23 cellular contexts compared by ENCODE assay signal in genomic region chr6:63516186-63516944, GRCh38. TPM values are rescaled to one million over a fixed set of nuclear protein-coding genes. Genes with fewer than 3 reads are reported as not detected.
DNase-seq lines count a peak whose midpoint lies in the region; ATAC-seq, FAIRE-seq and TF ChIP-seq lines count a peak whose summit lies in the region.
"Had no signal": no experiment of that assay in that cellular context is flagged by ENCODE, and none has a peak within 500 bp of the region (broad histone marks: within the 10 kb centered on the region; RNA-seq: fewer than 3 reads in every experiment).

No MANE protein-coding gene starts in this region.

- H3K27me3 ChIP-seq in astrocyte (ENCODE audit: insufficient read depth, low read length), result no peaks in the 10 kb centered on the region
- no peaks in the 10 kb centered on the region for H3K27me3 ChIP-seq in hepatocyte
- no peaks in the 10 kb centered on the region for H3K27me3 ChIP-seq in prostate gland (replicated peaks; ENCODE audit: insufficient read depth)
- no peaks in the 10 kb centered on the region for H3K27me3 ChIP-seq in neuronal stem cell (ENCODE audit: control insufficient read depth in 3 of 3, insufficient read depth in 3 of 3, low read depth in 1 of 3, low read length in 3 of 3)
- H3K27me3 ChIP-seq: neutrophil, SJSA1 had no signal

- intact Hi-C loops in prostate gland (cut with DNase I) (loop anchor here (10.0 kb wide), 1 partner anchor 48 kb away; no protein-coding TSS in a partner anchor), Right ventricle myocardium superior (cut with DNase I) (no loop called here)

- H4K20me1 ChIP-seq in astrocyte (ENCODE audit: insufficient read depth, low read length) (no peaks in the 10 kb centered on the region), hepatocyte (ENCODE audit: insufficient read depth, poor library complexity, severe bottlenecking) (no peaks in the 10 kb centered on the region)

- no peak overlapping the region for H2AFZ ChIP-seq in astrocyte (ENCODE audit: low read depth, low read length)
- H2AFZ ChIP-seq in hepatocyte, result no peak overlapping the region
- no peak overlapping the region for H2AFZ ChIP-seq in neuronal stem cell (ENCODE audit: low read length)

- H3K4me1 Mint-ChIP-seq in astrocyte (ENCODE audit: low read depth, unreplicated experiment), result no peaks in the 10 kb centered on the region
- H3K4me1 Mint-ChIP-seq: activated naive CD4-positive, alpha-beta T cell treated with anti-CD3 and anti-CD28 coated beads, Interleukin-2, amount 50 U/mL, for 24 hours had no signal

- H3K4me3 Mint-ChIP-seq in astrocyte (ENCODE audit: unreplicated experiment), result no peak overlapping the region
- H3K4me3 Mint-ChIP-seq: activated naive CD4-positive, alpha-beta T cell treated with anti-CD3 and anti-CD28 coated beads, Interleukin-2, amount 50 U/mL, for 24 hours; activated T-cell treated with anti-CD3 and anti-CD28 coated beads, Interleukin-2, amount 50 U/mL, for 24 hours had no signal

- H3K4me1 ChIP-seq in astrocyte (ENCODE audit: insufficient read depth, low read length), result no peaks in the 10 kb centered on the region
- H3K4me1 ChIP-seq in hepatocyte (ENCODE audit: insufficient read depth), result peaks cover 4% of the 10 kb centered on the region
- H3K4me1 ChIP-seq in prostate gland (replicated peaks), result no peaks in the 10 kb centered on the region
- no peaks in the 10 kb centered on the region for H3K4me1 ChIP-seq in neuronal stem cell (ENCODE audit: control insufficient read depth in 2 of 2, insufficient read depth in 1 of 2, low read depth in 1 of 2, low read length in 2 of 2)
- H3K4me1 ChIP-seq: SJSA1 had no signal

- no peak for ATAC-seq in HG03196 (IDR thresholded peaks at IDR 0.05; ENCODE audit: unreplicated experiment)
- ATAC-seq in Right ventricle myocardium superior (ENCODE audit: poor library complexity), result no peak
- ATAC-seq: sciatic nerve had no signal

- H3K14ac ChIP-seq in neuronal stem cell (ENCODE audit: low read length), result no peak overlapping the region

- no peak overlapping the region for H2BK15ac ChIP-seq in neuronal stem cell (ENCODE audit: low read length)

- H3K4me2 ChIP-seq in astrocyte (ENCODE audit: low read length) (no peak overlapping the region), hepatocyte (peak overlapping the region; percentile 36), neuronal stem cell (ENCODE audit: insufficient read depth, low read length, poor library complexity, severe bottlenecking) (no peak overlapping the region)

- DNase-seq in GM19239 (ENCODE audit: insufficient read length, low spot score), result no peak
- DNase-seq in astrocyte (ENCODE audit: low read depth), result peak; percentile 6
- DNase-seq in hepatocyte (ENCODE audit: low spot score), result no peak
- DNase-seq in prostate gland (ENCODE audit: low spot score), result peak; percentile 13
- DNase-seq in neuronal stem cell (ENCODE audit: low spot score), result no peak
- no peak for DNase-seq in NCI-H1436 (lab: John Stamatoyannopoulos, UW)
- no peak for DNase-seq in Right ventricle myocardium superior
- DNase-seq: activated T-cell treated with anti-CD3 and anti-CD28 coated beads, Interleukin-2, amount 50 U/mL, for 24 hours; effector CD8-positive, alpha-beta T cell; foreskin melanocyte; GF-D8; mesendoderm; NCI-H187 treated with DMSO at 0.1 percent for 48 hours; NCI-H510A; stimulated activated CD4-positive, alpha-beta T cell treated with anti-CD3 and anti-CD28 coated beads, Interleukin-2, amount 100 ng/mL, for 24 hours; substantia nigra had no signal

- no peaks in the 10 kb centered on the region for H3K36me3 ChIP-seq in astrocyte (ENCODE audit: insufficient read depth, low read length)
- H3K36me3 ChIP-seq in hepatocyte (replicated peaks; ENCODE audit: insufficient read depth, low read depth), result no peaks in the 10 kb centered on the region
- no peaks in the 10 kb centered on the region for H3K36me3 ChIP-seq in prostate gland
- no peaks in the 10 kb centered on the region for H3K36me3 ChIP-seq in neuronal stem cell (replicated peaks in 1 of 2; ENCODE audit: control insufficient read depth in 2 of 2, insufficient read depth in 2 of 2, low read length in 2 of 2)
- H3K36me3 ChIP-seq: neutrophil, SJSA1 had no signal

- no peak overlapping the region for H3K18ac ChIP-seq in neuronal stem cell (ENCODE audit: low read length)

- H3K9ac ChIP-seq in astrocyte (ENCODE audit: low read length) (no peak overlapping the region), neuronal stem cell (ENCODE audit: low read depth, low read length, poor library complexity) (no peak overlapping the region)

- H2BK12ac ChIP-seq in neuronal stem cell (ENCODE audit: low read length), result no peak overlapping the region

- H3K9me3 ChIP-seq in astrocyte (ENCODE audit: insufficient read depth, low read depth, low read length) (no peaks in the 10 kb centered on the region), hepatocyte (ENCODE audit: low read depth) (no peaks in the 10 kb centered on the region), prostate gland (no peaks in the 10 kb centered on the region), neuronal stem cell (replicated peaks in 1 of 2; ENCODE audit: control insufficient read depth in 2 of 2, insufficient read depth in 1 of 2, low read depth in 1 of 2, low read length in 2 of 2) (no peaks in the 10 kb centered on the region)
- H3K9me3 ChIP-seq: neutrophil, SJSA1 had no signal

- H3K23ac ChIP-seq in neuronal stem cell (ENCODE audit: low read depth, low read length, poor library complexity), result no peak overlapping the region

- H3K27ac Mint-ChIP-seq in astrocyte (ENCODE audit: unreplicated experiment), result no peak overlapping the region
- H3K27ac Mint-ChIP-seq: activated naive CD4-positive, alpha-beta T cell treated with anti-CD3 and anti-CD28 coated beads, Interleukin-2, amount 50 U/mL, for 24 hours; activated T-cell treated with anti-CD3 and anti-CD28 coated beads, Interleukin-2, amount 50 U/mL, for 24 hours had no signal

- 65% methylated on average over 2 of the region's 2 CpGs for WGBS in hepatocyte (ENCODE audit: low lambda C conversion rate, missing lambda C conversion rate)
- WGBS in prostate gland, result 52% methylated on average over 2 of the region's 2 CpGs
- no CpG with 5 or more reads among the region's 2 CpGs for WGBS in neuronal stem cell (ENCODE audit: extremely low coverage in 2 of 2, insufficient read length in 2 of 2, insufficient replicate concordance in 1 of 2), 2 donors

- H4K91ac ChIP-seq in neuronal stem cell (ENCODE audit: low read depth, low read length, poor library complexity), result no peak overlapping the region

- no peaks in the 10 kb centered on the region for H3K27me3 Mint-ChIP-seq in astrocyte (ENCODE audit: low read depth, unreplicated experiment)
- H3K27me3 Mint-ChIP-seq: activated naive CD4-positive, alpha-beta T cell treated with anti-CD3 and anti-CD28 coated beads, Interleukin-2, amount 50 U/mL, for 24 hours had no signal

- FAIRE-seq in GM19239 (lab: Jason Lieb, UNC), result peak; percentile 75
- FAIRE-seq in astrocyte (lab: Jason Lieb, UNC), result no peak
- FAIRE-seq: D721Med, H54 had no signal

- no peak for TF ChIP-seq POLR2A in prostate gland (IDR thresholded peaks at IDR 0.05)

- H2BK5ac ChIP-seq in neuronal stem cell (ENCODE audit: low read length), result no peak overlapping the region

- no peaks in the 10 kb centered on the region for H3K9me2 ChIP-seq in hepatocyte (replicated peaks; ENCODE audit: insufficient read depth)

- H3K4me3 ChIP-seq in astrocyte (ENCODE audit: insufficient read depth, low read depth, low read length), result no peak overlapping the region
- H3K4me3 ChIP-seq in hepatocyte, result no peak overlapping the region
- H3K4me3 ChIP-seq in prostate gland, result no peak overlapping the region
- H3K4me3 ChIP-seq in neuronal stem cell (ENCODE audit: low read length in 2 of 2), result no peak overlapping the region
- H3K4me3 ChIP-seq: SJSA1 had no signal

- no peak overlapping the region for H3K27ac ChIP-seq in astrocyte (ENCODE audit: low read depth, low read length)
- H3K27ac ChIP-seq in hepatocyte, result peak overlapping the region; percentile 51
- H3K27ac ChIP-seq in prostate gland, result peak overlapping the region in 1 of 2 donors; percentile 22
- H3K27ac ChIP-seq in neuronal stem cell (replicated peaks; ENCODE audit: low read length), result no peak overlapping the region
- H3K27ac ChIP-seq: neutrophil, SJSA1 had no signal

- H3K79me2 ChIP-seq in astrocyte (ENCODE audit: insufficient read depth, low read length) (no peaks in the 10 kb centered on the region), hepatocyte (no peaks in the 10 kb centered on the region)

- H2AK5ac ChIP-seq in neuronal stem cell (ENCODE audit: low read depth, low read length), result no peak overlapping the region

- H2BK120ac ChIP-seq in neuronal stem cell (ENCODE audit: low read depth, low read length), result no peak overlapping the region

- no peak overlapping the region for H4K8ac ChIP-seq in neuronal stem cell (ENCODE audit: low read depth, low read length)

- no peaks in the 10 kb centered on the region for H3K36me3 Mint-ChIP-seq in astrocyte (ENCODE audit: low read depth, unreplicated experiment)
- H3K36me3 Mint-ChIP-seq: activated naive CD4-positive, alpha-beta T cell treated with anti-CD3 and anti-CD28 coated beads, Interleukin-2, amount 50 U/mL, for 24 hours had no signal

- TF ChIP-seq CTCF in astrocyte (IDR thresholded peaks at IDR 0.05; ENCODE audit: insufficient read depth, low read depth, low read length) (no peak), hepatocyte (IDR thresholded peaks at IDR 0.05; ENCODE audit: poor library complexity) (no peak), prostate gland (IDR thresholded peaks at IDR 0.05) (no peak)

- H3K9me3 Mint-ChIP-seq in astrocyte (ENCODE audit: unreplicated experiment), result no peaks in the 10 kb centered on the region
- H3K9me3 Mint-ChIP-seq: activated naive CD4-positive, alpha-beta T cell treated with anti-CD3 and anti-CD28 coated beads, Interleukin-2, amount 50 U/mL, for 24 hours; activated T-cell treated with anti-CD3 and anti-CD28 coated beads, Interleukin-2, amount 50 U/mL, for 24 hours had no signal

- no peak overlapping the region for H3K4ac ChIP-seq in neuronal stem cell (ENCODE audit: low read length)

- no peaks in the 10 kb centered on the region for H3K79me1 ChIP-seq in neuronal stem cell (ENCODE audit: low read depth, low read length)

RNA-seq across cellular contexts. Expression of gene PTP4A1, which starts 55.9 kb away (rescaled TPM):
- total RNA-seq in astrocyte, result 136 and 143 TPM in 2 replicates
- total RNA-seq in hepatocyte, result 127 and 213 TPM in 2 replicates
- polyA plus RNA-seq in hepatocyte, result 200 and 264 TPM in 2 replicates
- total RNA-seq in prostate gland, result 10 to 100 TPM; 25.5 to 29.3 TPM
- 64.7 TPM for polyA plus RNA-seq in neuronal stem cell (2013, experiment 1 of 2)
- 69.5 TPM for polyA plus RNA-seq in neuronal stem cell (2013, experiment 2 of 2)
- 33.7 TPM for total RNA-seq in Right ventricle myocardium superior

Comparison
In these comparisons a context has a peak if more than half of its experiments do, and no peak if none do; other contexts are left out.
1. DNase-seq: peak in astrocyte (single experiment) and prostate gland (single experiment); none in GM19239 (single experiment), hepatocyte (single experiment), neuronal stem cell (single experiment), NCI-H1436 (single experiment) and Right ventricle myocardium superior (single experiment).